20 cellular contexts compared by ENCODE assay signal in genomic region chr7:91515961-91516360, GRCh38.
DNase-seq lines count a peak whose midpoint lies in the region; FAIRE-seq and TF ChIP-seq lines count a peak whose summit lies in the region.
"Had no signal": no experiment of that assay in that cellular context is flagged by ENCODE, and none has a peak within 500 bp of the region (broad histone marks: within the 10 kb centered on the region; RNA-seq: fewer than 3 reads in every experiment).

No MANE protein-coding gene starts in this region.

- no peaks in the 10 kb centered on the region for H3K36me3 ChIP-seq in bronchial epithelial cell (ENCODE audit: control insufficient read depth, insufficient read depth, low read length)
- H3K36me3 ChIP-seq: BLaER1 treated with 17β-estradiol and CSF1 and Interleukin-3, amounts not matched to agents 10 nM and 100 nM had no signal

- no peak for TF ChIP-seq CTCF in bronchial epithelial cell (IDR thresholded peaks at IDR 0.05; ENCODE audit: insufficient read depth, low read length, severe bottlenecking)

- peak; percentile 53 for DNase-seq in DMS 273 (lab: John Stamatoyannopoulos, UW; ENCODE audit: unreplicated experiment)
- DNase-seq in DMS 273 treated with DMSO at 0.1 percent for 48 hours (lab: John Stamatoyannopoulos, UW) = no peak
- peak; percentile 0 for DNase-seq in ELR (ENCODE audit: low read depth)
- DNase-seq in bronchial epithelial cell (ENCODE audit: low read depth) = no peak
- peak; percentile 24 for DNase-seq in fibroblast of peridontal ligament (ENCODE audit: extremely low read depth)
- no peak for DNase-seq in SIG-M5 (lab: John Stamatoyannopoulos, UW)
- no peak for DNase-seq in C1 segment of cervical spinal cord (lab: John Stamatoyannopoulos, UW)
- DNase-seq: AML-193; Caco-2; Calu3; CD4-positive, alpha-beta memory T cell; CD4-positive, CD25-positive, alpha-beta regulatory T cell; DMS79 treated with DMSO at 0.1 percent for 48 hours; GDM1 had no signal

- FAIRE-seq in bronchial epithelial cell (lab: Jason Lieb, UNC) = peak; percentile 64
- FAIRE-seq: A549, D721Med, GM12878, GM12892, GM18507 had no signal

- no peak overlapping the region for H3K4me3 ChIP-seq in bronchial epithelial cell (ENCODE audit: low read depth, low read length)
- H3K4me3 ChIP-seq: A549; BLaER1 treated with 17β-estradiol and CSF1 and Interleukin-3, amounts not matched to agents 10 nM and 100 nM; GM12878 had no signal

- H3K27me3 ChIP-seq in bronchial epithelial cell (ENCODE audit: control insufficient read depth, insufficient read depth, low read length) = no peaks in the 10 kb centered on the region
- H3K27me3 ChIP-seq: BLaER1 treated with 17β-estradiol and CSF1 and Interleukin-3, amounts not matched to agents 10 nM and 100 nM had no signal

Comparison
In these comparisons a context has a peak if more than half of its experiments do, and no peak if none do; other contexts are left out.
1. DNase-seq: peak in DMS 273 (single experiment), ELR (single experiment) and fibroblast of peridontal ligament (single experiment); none in DMS 273 treated with DMSO at 0.1 percent for 48 hours (single experiment), bronchial epithelial cell (single experiment), SIG-M5 (single experiment) and C1 segment of cervical spinal cord (0 of 14).